8 cellular contexts compared by ENCODE assay signal in genomic region chr22:45318168-45318557, GRCh38. TPM values are rescaled to one million over a fixed set of nuclear protein-coding genes. Genes with fewer than 3 reads are reported as not detected.
A peak's percentile ranks its signal among the peaks of the same experiment; 100 is the strongest.
DNase-seq lines count a peak whose midpoint lies in the region; ATAC-seq, FAIRE-seq and TF ChIP-seq lines count a peak whose summit lies in the region.

No MANE protein-coding gene starts in this region.

- peaks cover 23% of the 10 kb centered on the region for H3K4me1 Mint-ChIP-seq in WTC11

- H3K27ac Mint-ChIP-seq in WTC11 = peak overlapping the region; percentile 40

- no peaks in the 10 kb centered on the region for H3K9me3 ChIP-seq in mammary epithelial cell (replicated peaks; ENCODE audit: insufficient read depth, low read length)

- no peak for TF ChIP-seq POLR2A in NB4 (IDR thresholded peaks at IDR 0.05; ENCODE audit: extremely low read depth, insufficient read length)

- H3K4me3 ChIP-seq in AG04449 (ENCODE audit: low read depth, low read length) (peak overlapping the region; percentile 34), NB4 (ENCODE audit: low read depth, low read length) (peak overlapping the region; percentile 36), mammary epithelial cell (replicated peaks in 1 of 3; ENCODE audit: insufficient read depth in 1 of 3, low read depth in 2 of 3, low read length in 3 of 3) (peak overlapping the region in 1 of 3 experiments; percentile 11)

- H3K36me3 ChIP-seq in mammary epithelial cell (ENCODE audit: insufficient read depth, low read length) = peaks cover 4% of the 10 kb centered on the region

- no peaks in the 10 kb centered on the region for H3K27me3 Mint-ChIP-seq in WTC11 (ENCODE audit: low read depth)

- CTCF ChIA-PET in AG04449 (lab: Yijun Ruan, JAX) = interaction anchor here (1.0 to 1.5 kb wide), 4 partner anchors 11 to 215 kb away, joined by 3 to 6 read pairs (median 4); no protein-coding TSS in a partner anchor
- CTCF ChIA-PET in WTC11 (lab: Charles Lee) = interaction anchor here (1.0 to 2.1 kb wide), 9 partner anchors 17 to 688 kb away, joined by 3 to 6 read pairs (median 3); no protein-coding TSS in a partner anchor
- CTCF ChIA-PET in mammary epithelial cell (lab: Charles Lee; ENCODE audit: low non-redundant PET) = interaction anchor here (0.8 kb wide), 1 partner anchor 33 kb away, joined by 5 read pairs; the partner anchor contains the start of gene UPK3A

- dilution Hi-C loops in mammary epithelial cell (cut with HindIII; ENCODE audit: low sequenced_read_pairs) = no loop called here

- peak; percentile 92 for FAIRE-seq in GM19239 (lab: Jason Lieb, UNC)

- in situ Hi-C loops in mammary epithelial cell (cut with MboI; ENCODE audit: low sequenced_read_pairs in 2 of 2) = no loop called here

- no peaks in the 10 kb centered on the region for H3K9me3 Mint-ChIP-seq in WTC11

- H3K4me1 ChIP-seq in mammary epithelial cell (ENCODE audit: insufficient read depth, low read length) = peaks cover 26% of the 10 kb centered on the region

- H4K20me1 ChIP-seq in mammary epithelial cell (ENCODE audit: insufficient read depth, low read length) = no peaks in the 10 kb centered on the region

- BruUV-seq in mammary epithelial cell (replicated peaks; lab: Mats Ljungman, UMichigan) = no TSS peak

- peak overlapping the region; percentile 59 for H3K4me2 ChIP-seq in mammary epithelial cell (ENCODE audit: insufficient read depth, low read depth, low read length)

- intact Hi-C loops in mammary epithelial cell (cut with micrococcal nuclease) = no loop called here

- DNase-seq in AG04449 (ENCODE audit: low read depth, low spot score) (peak; percentile 70), GM19239 (ENCODE audit: insufficient read length, low spot score) (peak; percentile 72), NB4 (ENCODE audit: low read depth) (peak; percentile 61), WTC11 (ENCODE audit: low spot score) (no peak), mammary epithelial cell (peak; percentile 79), NCI-H82 (lab: John Stamatoyannopoulos, UW) (no peak)
- DNase-seq in stimulated activated CD4-positive, alpha-beta T cell treated with anti-CD3 and anti-CD28 coated beads, Interleukin-1b, Interleukin-23, amount 100 ng/mL, for 24 hours (ENCODE audit: low read depth in 4 of 4, low spot score in 1 of 4) = peak; percentile 66 to 78 (median 76)

- H3K36me3 Mint-ChIP-seq in WTC11 = peaks cover 7% of the 10 kb centered on the region

- H3K27me3 ChIP-seq in mammary epithelial cell (ENCODE audit: insufficient read depth, low read length) (no peaks in the 10 kb centered on the region), layer of hippocampus (ENCODE audit: control insufficient read depth, insufficient read depth, low read length) (no peaks in the 10 kb centered on the region)

- no peak overlapping the region for H3K4me3 Mint-ChIP-seq in WTC11

- H3K9ac ChIP-seq in mammary epithelial cell (ENCODE audit: insufficient read depth, low read length) = peak overlapping the region; percentile 60

- peaks cover 91% of the 10 kb centered on the region for H3K79me2 ChIP-seq in mammary epithelial cell (ENCODE audit: insufficient read depth, low read length)

- POLR2A ChIA-PET in AG04449 (lab: Yijun Ruan, JAX) = no interaction called here
- POLR2A ChIA-PET in WTC11 (lab: Charles Lee) = interaction anchor here (0.6 kb wide), 1 partner anchor 312 kb away, joined by 3 read pairs; no protein-coding TSS in a partner anchor

- peak overlapping the region; percentile 54 for H2AFZ ChIP-seq in mammary epithelial cell (ENCODE audit: low read depth, low read length)

- WGBS in mammary epithelial cell (ENCODE audit: low coverage, missing lambda C conversion rate) = 11% methylated on average over 7 of the region's 8 CpGs

- TF ChIP-seq CTCF in AG04449 (IDR thresholded peaks at IDR 0.05; ENCODE audit: insufficient read depth, low read length, missing control alignments) (no peak), NB4 (IDR thresholded peaks at IDR 0.05; ENCODE audit: low read depth, low read length) (no peak), WTC11 (IDR thresholded peaks at IDR 0.05) (no peak), mammary epithelial cell (conservative IDR thresholded peaks at IDR 0.05 in 1 of 2, IDR thresholded peaks at IDR 0.05 in 1 of 2; ENCODE audit: extremely low read depth in 1 of 2, insufficient read depth in 1 of 2, low read depth in 1 of 2, low read length in 2 of 2) (no peak)

- peak; percentile 63 for ATAC-seq in WTC11

- H3K27ac ChIP-seq in mammary epithelial cell (ENCODE audit: insufficient read depth, low read depth, low read length) (peak overlapping the region; percentile 71), layer of hippocampus (ENCODE audit: low read depth, low read length) (peak overlapping the region; percentile 72)

TF ChIP-seq in WTC11, 78 proteins besides CTCF, POLR2A, EP300 and RAD21 (continues in another document):
- TF ChIP-seq NFE2L1 (CRISPR knock-in tag; IDR thresholded peaks at IDR 0.05) (no peak), ERG (CRISPR knock-in tag; IDR thresholded peaks at IDR 0.05) (no peak), OVOL2 (CRISPR knock-in tag; IDR thresholded peaks at IDR 0.05; ENCODE audit: borderline replicate concordance) (no peak), ATF6 (CRISPR knock-in tag; IDR thresholded peaks at IDR 0.05) (no peak), ESRRA (CRISPR knock-in tag; IDR thresholded peaks at IDR 0.05; ENCODE audit: borderline replicate concordance) (no peak), AFF4 (CRISPR knock-in tag; IDR thresholded peaks at IDR 0.05; ENCODE audit: borderline replicate concordance) (no peak), TCF7 (CRISPR knock-in tag; IDR thresholded peaks at IDR 0.05; ENCODE audit: low read depth) (no peak), FOXJ3 (CRISPR knock-in tag; IDR thresholded peaks at IDR 0.05; ENCODE audit: borderline replicate concordance) (no peak), E2F4 (CRISPR knock-in tag; IDR thresholded peaks at IDR 0.05; ENCODE audit: borderline replicate concordance, low read depth) (no peak)

RNA-seq across cellular contexts. Expression of gene FAM118A, which starts 8.4 kb away (rescaled TPM):
- total RNA-seq in WTC11 (2021) (20.7 to 21.6 TPM (median 21.3 TPM) in 3 replicates), mammary epithelial cell (10 to 100 TPM; 17.2 to 22.2 TPM)
- polyA plus RNA-seq in mammary epithelial cell = 14.5 TPM
- 7.3 TPM for polyA minus RNA-seq in mammary epithelial cell

RNA-seq across cellular contexts. Expression of gene UPK3A, which starts 33.4 kb away (rescaled TPM):
- total RNA-seq in WTC11 (2021) (0.23 to 0.62 TPM (median 0.37 TPM) in 3 replicates), mammary epithelial cell (not detected)
- polyA plus RNA-seq in mammary epithelial cell = not detected
- polyA minus RNA-seq in mammary epithelial cell = not detected

Comparison
In these comparisons a context has a peak if more than half of its experiments do, and no peak if none do; other contexts are left out.
1. DNase-seq: peak in AG04449 (single experiment), GM19239 (single experiment), NB4 (single experiment), mammary epithelial cell (single experiment) and stimulated activated CD4-positive, alpha-beta T cell treated with anti-CD3 and anti-CD28 coated beads, Interleukin-1b, Interleukin-23, amount 100 ng/mL, for 24 hours (4 of 4); none in WTC11 (single experiment) and NCI-H82 (single experiment).